Comparison of ENCODE assay signal across 21 cellular contexts in the genomic region with DNA sequence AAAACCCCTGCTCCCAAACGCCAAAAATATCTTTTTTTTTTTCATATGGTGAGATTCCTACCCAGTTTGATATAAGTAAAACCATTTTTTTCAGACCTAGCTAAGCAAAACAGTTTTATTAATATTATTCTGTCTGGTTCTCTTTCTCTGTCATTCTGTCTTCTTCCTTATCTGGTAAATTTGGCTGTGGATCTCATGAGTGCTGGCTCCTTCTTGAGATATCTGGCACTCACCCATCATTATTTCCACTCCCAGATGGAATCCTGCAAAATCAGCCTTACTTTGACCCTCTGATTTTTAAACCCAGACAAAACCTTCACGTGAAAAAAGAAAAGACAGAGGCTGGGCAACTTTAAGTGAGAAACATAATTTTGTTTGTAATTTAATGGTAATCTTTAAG.
"Had no signal": no experiment of that assay in that cellular context is flagged by ENCODE, and none has a peak within 500 bp of the region (broad histone marks: within the 10 kb centered on the region; RNA-seq: fewer than 3 reads in every experiment).

No MANE protein-coding gene starts in this region.

- H3K27ac ChIP-seq: adrenal gland, left lung, parathyroid adenoma, sigmoid colon, SJSA1 had no signal

- H3K4me3 ChIP-seq: adrenal gland, ascending aorta, left lung, sigmoid colon, SJSA1, smooth muscle cell had no signal

- H3K27me3 ChIP-seq: adrenal gland, ascending aorta, left lung, sigmoid colon, SJSA1 had no signal

- H3K4me1 ChIP-seq: adrenal gland, left lung, parathyroid adenoma, SJSA1 had no signal

- DNase-seq: activated CD8-positive, alpha-beta memory T cell treated with anti-CD3 and anti-CD28 coated beads for 24 hours; activated CD8-positive, alpha-beta memory T cell treated with anti-CD3 and anti-CD28 coated beads, Interleukin-2, amount 50 U/mL, for 4 hours; activated T-cell treated with anti-CD3 and anti-CD28 coated beads, Interleukin-2, amount 50 U/mL, for 24 hours; adrenal gland; effector CD8-positive, alpha-beta T cell; erythroblast; kidney; left lung; nephron progenitor cell; sigmoid colon; stimulated activated CD4-positive, alpha-beta T cell treated with anti-CD3 and anti-CD28 coated beads, Interleukin-2, amount 100 ng/mL, for 48 hours; stimulated activated CD8-positive, alpha-beta memory T cell treated with anti-CD3 and anti-CD28 coated beads, Interleukin-4, amount 100 ng/mL, for 48 hours; stimulated activated naive B cell treated with anti-CD40 and anti-IgM and Interleukin-4, amounts not matched to agents 10 μg/mL and 1 μg/mL and 100 μg/mL, for 72 hours; T-helper 1 cell; trophoblast cell had no signal

- H3K9me3 ChIP-seq: adrenal gland, ascending aorta, sigmoid colon, SJSA1 had no signal

- ATAC-seq: activated T-helper 17 cell treated with anti-CD3 and anti-CD28 coated beads, Interleukin-2, amount 50 U/mL, for 72 hours; left lung; stimulated activated naive B cell treated with anti-CD40 and anti-IgM and Interleukin-4, amounts not matched to agents 10 μg/mL and 1 μg/mL and 100 μg/mL, for 72 hours; WTC11 had no signal

- H3K36me3 ChIP-seq: adrenal gland, ascending aorta, left lung, sigmoid colon, SJSA1 had no signal
